27 cellular contexts compared by ENCODE assay signal in genomic region chr9:98199388-98200033, GRCh38. TPM values are rescaled to one million over a fixed set of nuclear protein-coding genes. Genes with fewer than 3 reads are reported as not detected.
DNase-seq lines count a peak whose midpoint lies in the region; ATAC-seq, FAIRE-seq and TF ChIP-seq lines count a peak whose summit lies in the region.
"Had no signal": no experiment of that assay in that cellular context is flagged by ENCODE, and none has a peak within 500 bp of the region (broad histone marks: within the 10 kb centered on the region; RNA-seq: fewer than 3 reads in every experiment).

No MANE protein-coding gene starts in this region.

- DNase-seq in MCF 10A (ENCODE audit: unreplicated experiment) (no peak), mammary epithelial cell (no peak), K562 (ENCODE audit: extremely low read depth in 1 of 4, low spot score in 3 of 4) (no peak), neural progenitor cell (ENCODE audit: low spot score) (peak; percentile 44), GM19238 (ENCODE audit: insufficient read length, low spot score) (no peak), left colon (no peak)
- no peak for DNase-seq in effector memory CD4-positive, alpha-beta T cell
- DNase-seq: 8988T; AML-193; CD4-positive, alpha-beta memory T cell; COR-L47; GM23248; NCI-H1092 treated with DMSO at 0.1 percent for 48 hours; NCI-H1436; NCI-H187; NCI-H2081 treated with DMSO at 0.1 percent for 48 hours; NCI-H2171; NCI-H226; NCI-H510A; NCI-H69; SHP77 treated with DMSO at 0.1 percent for 48 hours had no signal

- H3K4me3 Mint-ChIP-seq in MCF 10A (ENCODE audit: unreplicated experiment) (no peak overlapping the region), neural progenitor cell (no peak overlapping the region)
- H3K4me3 Mint-ChIP-seq: CD4-positive, alpha-beta memory T cell had no signal

- no peak overlapping the region for H3K9ac ChIP-seq in mammary epithelial cell (ENCODE audit: insufficient read depth, low read length)
- peak overlapping the region in 1 of 2 experiments; percentile 8; a peak in 1 of 4 replicates for H3K9ac ChIP-seq in K562 (ENCODE audit: insufficient read depth in 1 of 2, low read depth in 2 of 2, low read length in 2 of 2)
- H3K9ac ChIP-seq in neural progenitor cell, result no peak overlapping the region
- H3K9ac ChIP-seq: BLaER1 treated with 17β-estradiol and CSF1 and Interleukin-3, amounts not matched to agents 10 nM and 100 nM; GM23248 had no signal

- POLR2A ChIA-PET in MCF 10A (lab: Yijun Ruan, JAX), result no interaction called here
- POLR2A ChIA-PET in K562 (lab: Yijun Ruan, JAX), result no interaction called here

- no peaks in the 10 kb centered on the region for H3K79me2 ChIP-seq in mammary epithelial cell (ENCODE audit: insufficient read depth, low read length)
- H3K79me2 ChIP-seq in K562 (ENCODE audit: control insufficient read depth, insufficient read depth, low read length), result no peaks in the 10 kb centered on the region
- H3K79me2 ChIP-seq in neural progenitor cell (ENCODE audit: low read depth), result no peaks in the 10 kb centered on the region

- H3K4me3 ChIP-seq in mammary epithelial cell (replicated peaks in 1 of 3; ENCODE audit: insufficient read depth in 1 of 3, low read depth in 2 of 3, low read length in 3 of 3), result no peak overlapping the region
- no peak overlapping the region for H3K4me3 ChIP-seq in K562
- H3K4me3 ChIP-seq in neural progenitor cell, result no peak overlapping the region
- no peak overlapping the region for H3K4me3 ChIP-seq in effector memory CD4-positive, alpha-beta T cell (ENCODE audit: insufficient read depth, low read depth, low read length, poor library complexity, severe bottlenecking)
- H3K4me3 ChIP-seq: BLaER1 treated with 17β-estradiol and CSF1 and Interleukin-3, amounts not matched to agents 10 nM and 100 nM; GM23248; SK-N-MC had no signal

- BruUV-seq in MCF 10A (replicated peaks; lab: Mats Ljungman, UMichigan) (no TSS peak), mammary epithelial cell (replicated peaks; lab: Mats Ljungman, UMichigan) (no TSS peak), K562 (replicated peaks; lab: Mats Ljungman, UMichigan) (no TSS peak)

- H3K9me3 Mint-ChIP-seq in MCF 10A (ENCODE audit: unreplicated experiment) (no peaks in the 10 kb centered on the region), neural progenitor cell (no peaks in the 10 kb centered on the region)
- H3K9me3 Mint-ChIP-seq: CD4-positive, alpha-beta memory T cell; IgD-negative memory B cell had no signal

- no peak for TF ChIP-seq EP300 in K562 (IDR thresholded peaks at IDR 0.05; ENCODE audit: low read length)

- TF ChIP-seq POLR2A in K562 (conservative IDR thresholded peaks at IDR 0.05), result no peak

- no peaks in the 10 kb centered on the region for H3F3A ChIP-seq in neural progenitor cell (ENCODE audit: low read depth)

- H3K36me3 ChIP-seq in mammary epithelial cell (ENCODE audit: insufficient read depth, low read length) (peaks cover 29% of the 10 kb centered on the region), K562 (ENCODE audit: control insufficient read depth, insufficient read depth, low read length) (no peaks in the 10 kb centered on the region), neural progenitor cell (no peaks in the 10 kb centered on the region)
- H3K36me3 ChIP-seq in effector memory CD4-positive, alpha-beta T cell (ENCODE audit: control insufficient read depth, insufficient read depth, low read length), result no peaks in the 10 kb centered on the region

- TF ChIP-seq CTCF in MCF 10A (IDR thresholded peaks at IDR 0.05; ENCODE audit: unreplicated experiment) (no peak), mammary epithelial cell (conservative IDR thresholded peaks at IDR 0.05 in 1 of 2, IDR thresholded peaks at IDR 0.05 in 1 of 2; ENCODE audit: extremely low read depth in 1 of 2, insufficient read depth in 1 of 2, low read depth in 1 of 2, low read length in 2 of 2) (no peak), K562 (IDR thresholded peaks at IDR 0.05 in 2 of 3, conservative IDR thresholded peaks at IDR 0.05 in 1 of 3; ENCODE audit: insufficient read depth in 2 of 3, low read depth in 1 of 3, low read length in 3 of 3) (no peak), neural progenitor cell (IDR thresholded peaks at IDR 0.05) (no peak)

- intact Hi-C loops in MCF 10A (cut with micrococcal nuclease) (loop anchor here (10.0 kb wide), 1 partner anchor 55 kb away; no protein-coding TSS in a partner anchor), mammary epithelial cell (cut with micrococcal nuclease) (no loop called here), K562 (cut with micrococcal nuclease) (loop anchor here (10.0 kb wide), 1 partner anchor 115 kb away; no protein-coding TSS in a partner anchor), left colon (cut with DNase I, micrococcal nuclease) (loop anchor here in 1 of 2 donors (10.0 kb wide), 1 partner anchor 55 kb away; the partner anchor contains the start of gene TBC1D2)

- no peaks in the 10 kb centered on the region for H3K27me3 ChIP-seq in mammary epithelial cell (ENCODE audit: insufficient read depth, low read length)
- H3K27me3 ChIP-seq in K562 (ENCODE audit: control insufficient read depth in 2 of 2, insufficient read depth in 2 of 2, low read length in 2 of 2), result no peaks in the 10 kb centered on the region
- H3K27me3 ChIP-seq in neural progenitor cell, result no peaks in the 10 kb centered on the region
- H3K27me3 ChIP-seq in effector memory CD4-positive, alpha-beta T cell (replicated peaks; ENCODE audit: control insufficient read depth, insufficient read depth, low read length, poor library complexity, severe bottlenecking), result no peaks in the 10 kb centered on the region
- H3K27me3 ChIP-seq: BLaER1 treated with 17β-estradiol and CSF1 and Interleukin-3, amounts not matched to agents 10 nM and 100 nM had no signal

- no peaks in the 10 kb centered on the region for H3K4me1 Mint-ChIP-seq in MCF 10A (ENCODE audit: insufficient read depth, unreplicated experiment)
- peaks cover 5% of the 10 kb centered on the region for H3K4me1 Mint-ChIP-seq in neural progenitor cell
- H3K4me1 Mint-ChIP-seq: CD4-positive, alpha-beta memory T cell had no signal

- in situ Hi-C loops in mammary epithelial cell (cut with MboI; ENCODE audit: low sequenced_read_pairs in 2 of 2), result no loop called here
- in situ Hi-C loops in K562 (cut with MboI), result no loop called here

- H3K9me3 ChIP-seq in mammary epithelial cell (replicated peaks; ENCODE audit: insufficient read depth, low read length) (no peaks in the 10 kb centered on the region), K562 (replicated peaks; ENCODE audit: control insufficient read depth, insufficient read depth, low read depth, low read length) (no peaks in the 10 kb centered on the region), neural progenitor cell (ENCODE audit: low read depth) (no peaks in the 10 kb centered on the region)
- H3K9me3 ChIP-seq in effector memory CD4-positive, alpha-beta T cell (ENCODE audit: control insufficient read depth, low read length), result no peaks in the 10 kb centered on the region
- H3K9me3 ChIP-seq: BLaER1 treated with 17β-estradiol and CSF1 and Interleukin-3, amounts not matched to agents 10 nM and 100 nM had no signal

- peak overlapping the region; percentile 59 for H3K27ac Mint-ChIP-seq in MCF 10A (ENCODE audit: low read depth, unreplicated experiment)
- peak overlapping the region; percentile 8 for H3K27ac Mint-ChIP-seq in neural progenitor cell
- H3K27ac Mint-ChIP-seq: IgD-negative memory B cell had no signal

- H3K4me2 ChIP-seq in mammary epithelial cell (ENCODE audit: insufficient read depth, low read depth, low read length), result no peak overlapping the region
- no peak overlapping the region for H3K4me2 ChIP-seq in K562 (ENCODE audit: insufficient read depth, low read length)
- peak overlapping the region; percentile 31 for H3K4me2 ChIP-seq in neural progenitor cell
- H3K4me2 ChIP-seq: BLaER1 treated with 17β-estradiol and CSF1 and Interleukin-3, amounts not matched to agents 10 nM and 100 nM had no signal

- FAIRE-seq in K562 (lab: Jason Lieb, UNC), result peak; percentile 62
- FAIRE-seq: G401.6 had no signal

- ATAC-seq in K562, result no peak
- ATAC-seq in left colon, result no peak
- ATAC-seq: HCT116 had no signal

- no peaks in the 10 kb centered on the region for H3K9me1 ChIP-seq in K562 (ENCODE audit: control insufficient read depth, insufficient read depth, low read length)

- H3K4me1 ChIP-seq in mammary epithelial cell (ENCODE audit: insufficient read depth, low read length), result no peaks in the 10 kb centered on the region
- H3K4me1 ChIP-seq in K562 (replicated peaks in 1 of 2; ENCODE audit: control insufficient read depth in 2 of 2, insufficient read depth in 2 of 2, low read length in 2 of 2), result peaks cover 0 to 17% of the 10 kb centered on the region in 2 experiments; a peak in 3 of 5 replicates
- H3K4me1 ChIP-seq in neural progenitor cell, result peaks cover 8% of the 10 kb centered on the region
- H3K4me1 ChIP-seq in effector memory CD4-positive, alpha-beta T cell (ENCODE audit: control insufficient read depth, insufficient read depth, low read length, poor library complexity, severe bottlenecking), result no peaks in the 10 kb centered on the region

- H3K27ac ChIP-seq in mammary epithelial cell (ENCODE audit: insufficient read depth, low read depth, low read length), result no peak overlapping the region
- no peak overlapping the region for H3K27ac ChIP-seq in K562 (ENCODE audit: extremely low read depth, low read depth, low read length)
- H3K27ac ChIP-seq in neural progenitor cell, result no peak overlapping the region
- no peak overlapping the region for H3K27ac ChIP-seq in effector memory CD4-positive, alpha-beta T cell (ENCODE audit: insufficient read depth, low read length, poor library complexity, severe bottlenecking)
- H3K27ac ChIP-seq: BLaER1 treated with 17β-estradiol and CSF1 and Interleukin-3, amounts not matched to agents 10 nM and 100 nM; GM23248; HL-60; SK-N-MC had no signal

- CTCF ChIA-PET in MCF 10A (lab: Yijun Ruan, JAX) (interaction anchor here (0.6 to 1.0 kb wide), 3 partner anchors 49 to 800 kb away, joined by 3 to 5 read pairs (median 3); no protein-coding TSS in a partner anchor), mammary epithelial cell (lab: Charles Lee; ENCODE audit: low non-redundant PET) (no interaction called here), K562 (lab: Yijun Ruan, JAX; ENCODE audit: low intra/inter-chr PET ratio) (no interaction called here)

- dilution Hi-C loops in mammary epithelial cell (cut with HindIII; ENCODE audit: low sequenced_read_pairs), result no loop called here

- TF ChIP-seq RAD21 in K562 (CRISPR knock-in tag; conservative IDR thresholded peaks at IDR 0.05 in 1 of 2, IDR thresholded peaks at IDR 0.05 in 1 of 2), result no peak

- WGBS in mammary epithelial cell (ENCODE audit: low coverage, missing lambda C conversion rate), result 95% methylated on average over 13 of the region's 20 CpGs
- 86% methylated on average over 19 of the region's 20 CpGs for WGBS in K562 (ENCODE audit: insufficient coverage, low coverage, missing lambda C conversion rate)

- H3K36me3 Mint-ChIP-seq in MCF 10A (ENCODE audit: insufficient read depth, unreplicated experiment) (peaks cover 52% of the 10 kb centered on the region), neural progenitor cell (no peaks in the 10 kb centered on the region)
- H3K36me3 Mint-ChIP-seq: IgD-negative memory B cell had no signal

- H4K20me1 ChIP-seq in mammary epithelial cell (ENCODE audit: insufficient read depth, low read length) (no peaks in the 10 kb centered on the region), K562 (replicated peaks; ENCODE audit: control insufficient read depth, insufficient read depth, low read length) (no peaks in the 10 kb centered on the region), neural progenitor cell (ENCODE audit: low read depth) (no peaks in the 10 kb centered on the region)

- no peaks in the 10 kb centered on the region for H3K27me3 Mint-ChIP-seq in MCF 10A (ENCODE audit: insufficient read depth, unreplicated experiment)
- H3K27me3 Mint-ChIP-seq in neural progenitor cell (ENCODE audit: insufficient read depth, low read depth), result peaks cover 19% of the 10 kb centered on the region
- H3K27me3 Mint-ChIP-seq: CD4-positive, alpha-beta memory T cell; IgD-negative memory B cell had no signal

- H2AFZ ChIP-seq in mammary epithelial cell (ENCODE audit: low read depth, low read length) (no peak overlapping the region), K562 (ENCODE audit: low read depth, low read length) (no peak overlapping the region), neural progenitor cell (replicated peaks) (no peak overlapping the region)
- H2AFZ ChIP-seq: GM23248 had no signal

RNA-seq across cellular contexts. Expression of gene CORO2A, which starts 7.1 kb away (rescaled TPM):
- total RNA-seq in MCF 10A (2022) (3.4 and 3.9 TPM in 2 replicates), mammary epithelial cell (10 to 100 TPM in 1 of 2 donors, 1 to 10 TPM in 1; 9.7 to 19.7 TPM), K562 (2014; rRNA removed) (13.4 and 20.8 TPM in 2 replicates), K562 (2014; rRNA removed; fragmentation: Illumina TruSeq; extraction: Trizol) (17.5 and 20.0 TPM in 2 replicates), K562 (2015; rRNA removed; fragmentation: Illumina TruSeq; extraction: Trizol) (16.3 and 16.5 TPM in 2 replicates), K562 (2021) (21.1 and 21.3 TPM in 2 replicates), neural progenitor cell (ENCODE audit: low replicate concordance) (2.4 and 3.6 TPM in 2 replicates), left colon (10 to 100 TPM; 56.5 to 70.4 TPM)
- polyA plus RNA-seq in mammary epithelial cell (17.4 TPM), K562 (2011; rRNA removed) (13.2 and 18.7 TPM in 2 replicates), K562 (2014; fragmentation: Illumina TruSeq; extraction: Trizol) (23.5 and 26.6 TPM in 2 replicates), K562 (2014; fragmentation: Nextera tagmentation; extraction: Ambion mirVana) (10 to 100 TPM in 1 of 2 experiments, 1 to 10 TPM in 1; 9.5 to 12.2 TPM), K562 (2014; rRNA removed) (18.0 and 20.3 TPM in 2 replicates)
- 18.8 TPM for polyA minus RNA-seq in mammary epithelial cell
- total RNA-seq in K562 (2011; cell fraction: chromatin; rRNA removed; ENCODE audit: low replicate concordance), result 10.6 and 16.2 TPM in 2 replicates
- 11.2 and 12.9 TPM in 2 replicates for total RNA-seq in K562 (2011; cell fraction: nucleolus; rRNA removed)
- 11.4 and 11.6 TPM in 2 replicates for total RNA-seq in K562 (2011; cell fraction: nucleoplasm; rRNA removed)
- polyA plus RNA-seq in K562 (2011; cell fraction: cytosol; rRNA removed), result 15.4 and 25.7 TPM in 2 replicates
- polyA plus RNA-seq in K562 (2011; cell fraction: nucleus; rRNA removed), result 8.4 and 15.2 TPM in 2 replicates
- polyA plus RNA-seq in K562 (2012), result 14.3 and 16.8 TPM in 2 replicates
- polyA minus RNA-seq in K562 (2011; rRNA and poly(A)+ RNA removed), result 13.1 and 21.5 TPM in 2 replicates
- polyA minus RNA-seq in K562 (2011; cell fraction: cytosol; rRNA and poly(A)+ RNA removed), result 8.4 and 12.5 TPM in 2 replicates
- polyA minus RNA-seq in K562 (2011; cell fraction: nucleus; rRNA and poly(A)+ RNA removed), result 4.7 and 5.2 TPM in 2 replicates

RNA-seq across cellular contexts. Expression of gene TBC1D2, which starts 55.9 kb away (rescaled TPM):
- 58.4 and 62.7 TPM in 2 replicates for total RNA-seq in MCF 10A (2022)
- total RNA-seq in mammary epithelial cell, result 10 to 100 TPM; 86.7 to 98.2 TPM
- polyA plus RNA-seq in mammary epithelial cell, result 73.1 TPM
- polyA minus RNA-seq in mammary epithelial cell, result 68.2 TPM
- 7.6 and 15.3 TPM in 2 replicates for total RNA-seq in K562 (2011; cell fraction: chromatin; rRNA removed; ENCODE audit: low replicate concordance)
- total RNA-seq in K562 (2011; cell fraction: nucleolus; rRNA removed), result 9.9 and 12.0 TPM in 2 replicates
- 6.6 and 7.3 TPM in 2 replicates for total RNA-seq in K562 (2011; cell fraction: nucleoplasm; rRNA removed)
- total RNA-seq in K562 (2014; rRNA removed), result 5.3 and 6.1 TPM in 2 replicates
- 1.4 and 1.8 TPM in 2 replicates for total RNA-seq in K562 (2014; rRNA removed; fragmentation: Illumina TruSeq; extraction: Trizol)
- 3.2 and 3.8 TPM in 2 replicates for total RNA-seq in K562 (2015; rRNA removed; fragmentation: Illumina TruSeq; extraction: Trizol)
- total RNA-seq in K562 (2021), result 6.1 and 7.0 TPM in 2 replicates
- 2.5 and 3.5 TPM in 2 replicates for polyA plus RNA-seq in K562 (2011; rRNA removed)
- polyA plus RNA-seq in K562 (2011; cell fraction: cytosol; rRNA removed), result 2.7 and 8.4 TPM in 2 replicates
- polyA plus RNA-seq in K562 (2011; cell fraction: nucleus; rRNA removed), result 5.7 and 10.1 TPM in 2 replicates
- polyA plus RNA-seq in K562 (2012), result 4.8 and 7.1 TPM in 2 replicates
- 2.2 and 3.9 TPM in 2 replicates for polyA plus RNA-seq in K562 (2014; fragmentation: Illumina TruSeq; extraction: Trizol)
- under 1 TPM; 0.10 to 0.21 TPM for polyA plus RNA-seq in K562 (2014; fragmentation: Nextera tagmentation; extraction: Ambion mirVana)
- polyA plus RNA-seq in K562 (2014; rRNA removed), result 5.2 and 5.4 TPM in 2 replicates
- polyA minus RNA-seq in K562 (2011; rRNA and poly(A)+ RNA removed), result 2.8 and 4.0 TPM in 2 replicates
- 4.3 and 4.5 TPM in 2 replicates for polyA minus RNA-seq in K562 (2011; cell fraction: cytosol; rRNA and poly(A)+ RNA removed)
- 4.8 and 5.6 TPM in 2 replicates for polyA minus RNA-seq in K562 (2011; cell fraction: nucleus; rRNA and poly(A)+ RNA removed)
- 0.41 and 1.3 TPM in 2 replicates for total RNA-seq in neural progenitor cell (ENCODE audit: low replicate concordance)
- total RNA-seq in left colon, result 10 to 100 TPM; 26.0 to 28.3 TPM
